In genomic region chr5:55533806-55534435, GRCh38 we compare ENCODE assay signal across 8 cellular contexts. TPM values are rescaled to one million over a fixed set of nuclear protein-coding genes. Genes with fewer than 3 reads are reported as not detected.
A peak's percentile ranks its signal among the peaks of the same experiment; 100 is the strongest.
DNase-seq lines count a peak whose midpoint lies in the region; ATAC-seq and TF ChIP-seq lines count a peak whose summit lies in the region.

No MANE protein-coding gene starts in this region.

- peak overlapping the region; percentile 71 for H3K27ac ChIP-seq in smooth muscle cell (ENCODE audit: low read depth)

- H3K4me2 ChIP-seq in smooth muscle cell: peak overlapping the region; percentile 93

- H3K36me3 Mint-ChIP-seq in brain: peaks cover 18% of the 10 kb centered on the region

- H3K36me3 ChIP-seq in smooth muscle cell (ENCODE audit: low read depth): no peaks in the 10 kb centered on the region

- peak overlapping the region; percentile 61 for H3K4me3 ChIP-seq in AG09309 (ENCODE audit: control insufficient read depth, low read depth, low read length)
- H3K4me3 ChIP-seq in iPS-18c (ENCODE audit: insufficient read depth, low read depth, low read length): peak overlapping the region; percentile 98
- peak overlapping the region; percentile 92 for H3K4me3 ChIP-seq in smooth muscle cell

- H3K9ac ChIP-seq in smooth muscle cell (ENCODE audit: low read depth): peak overlapping the region; percentile 71

- no peak for TF ChIP-seq CTCF in AG09309 (IDR thresholded peaks at IDR 0.05; ENCODE audit: control insufficient read depth, insufficient read depth, low read depth, low read length, missing control alignments)
- TF ChIP-seq CTCF in brain (conservative IDR thresholded peaks at IDR 0.05): peak in 1 of 2 experiments; percentile 14
- no peak for TF ChIP-seq CTCF in smooth muscle cell (IDR thresholded peaks at IDR 0.05; ENCODE audit: borderline replicate concordance, insufficient read depth, poor library complexity, severe bottlenecking)

- peaks cover 11% of the 10 kb centered on the region for H3K4me1 ChIP-seq in smooth muscle cell (ENCODE audit: low read depth)

- DNase-seq in AG09309 (ENCODE audit: low read depth) (no peak), NCI-H345 treated with DMSO at 0.1 percent for 48 hours (lab: John Stamatoyannopoulos, UW; ENCODE audit: unreplicated experiment) (peak; percentile 30), smooth muscle cell (lab: John Stamatoyannopoulos, UW; ENCODE audit: unreplicated experiment) (no peak), retina (no peak)

- no peaks in the 10 kb centered on the region for H3K9me3 Mint-ChIP-seq in brain

- H2AFZ ChIP-seq in smooth muscle cell (ENCODE audit: low read depth): peak overlapping the region; percentile 96

- peaks cover 44% of the 10 kb centered on the region for H3K79me2 ChIP-seq in smooth muscle cell (ENCODE audit: low read depth)

- ATAC-seq in GM18511 (IDR thresholded peaks at IDR 0.05; ENCODE audit: unreplicated experiment) (peak; percentile 57), HG02885 (IDR thresholded peaks at IDR 0.05; ENCODE audit: poor library complexity, unreplicated experiment) (peak; percentile 48)

- peaks cover 32% of the 10 kb centered on the region for H4K20me1 ChIP-seq in smooth muscle cell (ENCODE audit: low read depth)

- peaks cover 7% of the 10 kb centered on the region for H3F3A ChIP-seq in smooth muscle cell (ENCODE audit: low read depth)

- H3K27me3 Mint-ChIP-seq in brain: no peaks in the 10 kb centered on the region

- WGBS in smooth muscle cell (ENCODE audit: low lambda C conversion rate): 6% methylated on average over 14 of the region's 22 CpGs

- no peaks in the 10 kb centered on the region for H3K27me3 ChIP-seq in smooth muscle cell (ENCODE audit: low read depth)

- H3K4me3 Mint-ChIP-seq in brain: peak overlapping the region; percentile 84 to 99 (median 88)

- H3K9me3 ChIP-seq in iPS-18c (ENCODE audit: control insufficient read depth, insufficient read depth, low read length) (no peaks in the 10 kb centered on the region), smooth muscle cell (replicated peaks; ENCODE audit: low read depth) (no peaks in the 10 kb centered on the region)

- peak overlapping the region; percentile 31 to 92 (median 53) for H3K27ac Mint-ChIP-seq in brain

- H3K4me1 Mint-ChIP-seq in brain: peaks cover 48% of the 10 kb centered on the region

RNA-seq across cellular contexts. Expression of gene PLPP1, which starts 0.8 kb away (rescaled TPM):
- polyA plus RNA-seq in brain (ENCODE audit: insufficient read depth, low read depth, low replicate concordance): 39.5 TPM
- total RNA-seq in smooth muscle cell: 76.1 and 108 TPM in 2 replicates
- polyA plus RNA-seq in smooth muscle cell: 47.2 and 95.2 TPM in 2 replicates
